29 cellular contexts compared by ENCODE assay signal in the genomic region with DNA sequence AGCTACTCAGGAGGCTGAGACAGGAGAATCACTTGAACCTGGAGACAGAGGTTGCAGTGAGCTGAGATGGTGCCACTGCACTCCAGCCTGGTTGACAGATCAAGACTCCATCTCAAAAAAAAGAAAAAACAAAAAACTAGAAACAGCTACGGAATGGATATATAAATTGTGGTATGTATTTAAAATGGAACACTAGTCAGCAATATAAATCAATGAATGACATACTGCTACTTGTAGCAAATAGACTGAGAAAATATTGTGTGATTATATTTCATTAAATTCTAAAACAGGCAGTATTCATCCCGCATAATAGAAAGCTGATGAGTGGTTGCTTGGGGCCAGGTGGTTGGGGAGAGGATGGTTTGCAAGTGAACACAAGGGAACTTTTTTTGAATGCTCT.
"Had no signal": no experiment of that assay in that cellular context is flagged by ENCODE, and none has a peak within 500 bp of the region (broad histone marks: within the 10 kb centered on the region; RNA-seq: fewer than 3 reads in every experiment).

No MANE protein-coding gene starts in this region.

- DNase-seq: colonic mucosa; cortex of kidney; dermis blood vessel endothelial cell; dorsolateral prefrontal cortex; effector CD4-positive, alpha-beta T cell; effector CD8-positive, alpha-beta T cell; effector memory CD4-positive, alpha-beta T cell; effector memory CD8-positive, alpha-beta T cell; endodermal cell; erythroblast; esophagus squamous epithelium; foreskin fibroblast; foreskin keratinocyte; foreskin melanocyte; gastrocnemius medialis; glutamatergic neuron; head of caudate nucleus; heart left ventricle; heart right ventricle had no signal

- H3K36me3 ChIP-seq: colonic mucosa, esophagus muscularis mucosa, esophagus squamous epithelium, gastrocnemius medialis, gastroesophageal sphincter, heart left ventricle, heart right ventricle had no signal

- ATAC-seq: effector memory CD8-positive, alpha-beta T cell; esophagus mucosa; foreskin keratinocyte; gastrocnemius medialis; gastroesophageal sphincter; heart left ventricle; heart right ventricle had no signal

- FAIRE-seq: endometrium, endothelial cell of umbilical vein, frontal cortex had no signal

- H3K27ac Mint-ChIP-seq: dendritic cell treated with granulocyte-macrophage colony-stimulating factor and Interleukin-4, amounts not matched to agents 40 ng/mL and 50 ng/mL, for 4 days; effector memory CD8-positive, alpha-beta T cell; endodermal cell had no signal

- H3K4me3 Mint-ChIP-seq: dendritic cell treated with granulocyte-macrophage colony-stimulating factor and Interleukin-4, amounts not matched to agents 40 ng/mL and 50 ng/mL, for 4 days; effector memory CD8-positive, alpha-beta T cell; endodermal cell had no signal

- H3K4me1 Mint-ChIP-seq: endodermal cell had no signal

- H3K4me1 ChIP-seq: colonic mucosa, foreskin keratinocyte had no signal

- H3K4me3 ChIP-seq: colonic mucosa, coronary artery, dorsolateral prefrontal cortex, esophagus muscularis mucosa, esophagus squamous epithelium, gastrocnemius medialis, gastroesophageal sphincter, heart left ventricle, heart right ventricle, hepatocyte had no signal

- H3K27me3 ChIP-seq: colonic mucosa, dorsolateral prefrontal cortex, esophagus muscularis mucosa, esophagus squamous epithelium, foreskin keratinocyte, gastrocnemius medialis, gastroesophageal sphincter, heart left ventricle, heart right ventricle, hepatocyte had no signal

- H3K9me3 Mint-ChIP-seq: dendritic cell treated with granulocyte-macrophage colony-stimulating factor and Interleukin-4, amounts not matched to agents 40 ng/mL and 50 ng/mL, for 4 days; effector memory CD8-positive, alpha-beta T cell; endodermal cell had no signal

- H3K79me2 ChIP-seq: hepatocyte had no signal

- H3K4me2 ChIP-seq: hepatocyte had no signal

- H3K27ac ChIP-seq: colonic mucosa, epithelial cell of prostate, esophagus muscularis mucosa, foreskin keratinocyte, gastrocnemius medialis, gastroesophageal sphincter, hepatocyte had no signal

- H3K9me3 ChIP-seq: colonic mucosa, esophagus muscularis mucosa, esophagus squamous epithelium, gastrocnemius medialis, gastroesophageal sphincter, heart left ventricle, heart right ventricle had no signal

- H3K27me3 Mint-ChIP-seq: dendritic cell treated with granulocyte-macrophage colony-stimulating factor and Interleukin-4, amounts not matched to agents 40 ng/mL and 50 ng/mL, for 4 days; effector memory CD8-positive, alpha-beta T cell had no signal

- H2AFZ ChIP-seq: hepatocyte had no signal
